Comparison of ENCODE assay signal across 8 cellular contexts in the genomic region with DNA sequence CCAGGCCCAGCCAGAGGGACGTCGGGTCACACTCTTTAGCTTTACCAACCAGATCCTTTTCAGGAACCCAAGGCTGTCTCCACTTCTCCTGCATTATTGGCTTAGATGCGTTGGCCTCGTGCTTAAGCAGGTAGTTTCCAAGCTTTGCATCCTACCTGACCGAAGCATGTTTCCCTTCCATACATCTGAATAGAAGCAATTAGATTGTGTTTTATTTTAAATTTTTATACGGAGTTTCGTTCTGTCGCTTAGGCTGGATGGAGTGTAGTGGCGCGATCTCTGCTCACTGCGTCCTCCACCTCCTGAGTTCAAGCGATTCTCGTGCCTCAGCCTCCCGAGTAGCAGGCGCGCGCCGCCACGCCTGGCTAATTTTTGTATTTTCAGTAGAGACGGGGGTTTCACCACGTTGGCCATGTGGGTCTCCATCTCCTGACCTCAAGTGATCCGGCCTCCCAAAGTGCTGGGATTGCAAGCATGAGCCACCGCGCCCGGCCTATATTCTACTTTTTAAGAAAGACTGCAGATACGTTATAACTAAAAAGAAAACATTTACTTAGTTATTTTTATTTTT. TPM values are rescaled to one million over a fixed set of nuclear protein-coding genes. Genes with fewer than 3 reads are reported as not detected.
DNase-seq lines count a peak whose midpoint lies in the region; ATAC-seq, FAIRE-seq and TF ChIP-seq lines count a peak whose summit lies in the region.

No MANE protein-coding gene starts in this region.

- H2AK5ac ChIP-seq in IMR-90 (ENCODE audit: low read depth, low read length) = no peak overlapping the region

- POLR2A ChIA-PET in IMR-90 (lab: Charles Lee; ENCODE audit: unreplicated experiment) = no interaction called here

- peaks cover 7% of the 10 kb centered on the region for H3K4me1 Mint-ChIP-seq in astrocyte (ENCODE audit: low read depth, unreplicated experiment)
- H3K4me1 Mint-ChIP-seq in stimulated activated naive CD8-positive, alpha-beta T cell treated with anti-CD3 and anti-CD28 coated beads, Interleukin-15, amount 100 ng/mL, for 72 hours = peaks cover 12% of the 10 kb centered on the region

- no peaks in the 10 kb centered on the region for H3K27me3 Mint-ChIP-seq in astrocyte (ENCODE audit: low read depth, unreplicated experiment)
- H3K27me3 Mint-ChIP-seq in stimulated activated naive CD8-positive, alpha-beta T cell treated with anti-CD3 and anti-CD28 coated beads, Interleukin-15, amount 100 ng/mL, for 72 hours = peaks cover under 1% of the 10 kb centered on the region

- no CpG with 5 or more reads among the region's 26 CpGs for WGBS in IMR-90 (ENCODE audit: extremely low coverage in 2 of 2, insufficient read length in 1 of 2), 2 experiments

- H3K9ac ChIP-seq in IMR-90 (ENCODE audit: low read depth, low read length) = peak overlapping the region; percentile 64
- H3K9ac ChIP-seq in astrocyte (ENCODE audit: low read length) = peak overlapping the region; percentile 90

- peak overlapping the region; percentile 62 for H3K56ac ChIP-seq in IMR-90 (ENCODE audit: extremely low read depth, insufficient read depth, low read length)

- peaks cover 3% of the 10 kb centered on the region for H3K79me2 ChIP-seq in astrocyte (ENCODE audit: insufficient read depth, low read length)

- in situ Hi-C loops in IMR-90 (cut with MboI; ENCODE audit: low sequenced_read_pairs) = no loop called here

- dilution Hi-C loops in IMR-90 (cut with HindIII; ENCODE audit: low sequenced_read_pairs, unreplicated experiment) = no loop called here

- peak overlapping the region; percentile 96 for H3K27ac Mint-ChIP-seq in astrocyte (ENCODE audit: unreplicated experiment)
- peak overlapping the region; percentile 94 to 99 for H3K27ac Mint-ChIP-seq in stimulated activated naive CD8-positive, alpha-beta T cell treated with anti-CD3 and anti-CD28 coated beads, Interleukin-15, amount 100 ng/mL, for 72 hours

- peak overlapping the region; percentile 99 for H3K4me3 Mint-ChIP-seq in astrocyte (ENCODE audit: unreplicated experiment)
- H3K4me3 Mint-ChIP-seq in stimulated activated naive CD8-positive, alpha-beta T cell treated with anti-CD3 and anti-CD28 coated beads, Interleukin-15, amount 100 ng/mL, for 72 hours = peak overlapping the region; percentile 85 to 97

- H3K9me1 ChIP-seq in IMR-90 (ENCODE audit: insufficient read depth, low read length) = no peaks in the 10 kb centered on the region

- no peak for TF ChIP-seq POLR2A in IMR-90 (IDR thresholded peaks at IDR 0.05; ENCODE audit: low read depth, low read length)

- H3K79me1 ChIP-seq in IMR-90 (ENCODE audit: low read depth in 1 of 2, low read length in 2 of 2) = peaks cover 5 to 10% of the 10 kb centered on the region in 2 experiments; a peak in 2 of 4 replicates

- intact Hi-C loops in IMR-90 (cut with micrococcal nuclease) = loop anchor here (5.0 kb wide), 1 partner anchor 492 kb away; no protein-coding TSS in a partner anchor

- H3K14ac ChIP-seq in IMR-90 (replicated peaks; ENCODE audit: low read depth, low read length) = peak overlapping the region; percentile 73

- no peak for TF ChIP-seq RAD21 in IMR-90 (IDR thresholded peaks at IDR 0.05; ENCODE audit: low read length)

- ATAC-seq in IMR-90 (ENCODE audit: low read depth) (0 out of 2 replicates have a peak, but pooled peaks have one; percentile 1), HG03521 (IDR thresholded peaks at IDR 0.05; ENCODE audit: unreplicated experiment) (no peak)
- ATAC-seq in stimulated activated naive CD8-positive, alpha-beta T cell treated with anti-CD3 and anti-CD28 coated beads, Interleukin-15, amount 100 ng/mL, for 72 hours = no peak

- H3K4ac ChIP-seq in IMR-90 (ENCODE audit: low read depth, low read length) = peak overlapping the region; percentile 42

- H3K4me1 ChIP-seq in IMR-90 (ENCODE audit: control insufficient read depth, insufficient read depth, low read length) = no peaks in the 10 kb centered on the region
- no peaks in the 10 kb centered on the region for H3K4me1 ChIP-seq in astrocyte (ENCODE audit: insufficient read depth, low read length)

- peak overlapping the region; percentile 10; the same call in 1 of the 3 replicates for H2BK15ac ChIP-seq in IMR-90 (ENCODE audit: low read depth, low read length)

- peak overlapping the region; percentile 84 for H3K4me2 ChIP-seq in IMR-90 (ENCODE audit: low read depth, low read length)
- H3K4me2 ChIP-seq in astrocyte (ENCODE audit: low read length) = peak overlapping the region; percentile 99

- H2AFZ ChIP-seq in IMR-90 (replicated peaks; ENCODE audit: low read length, poor library complexity) = peak overlapping the region; percentile 96
- H2AFZ ChIP-seq in astrocyte (ENCODE audit: low read depth, low read length) = peak overlapping the region; percentile 97

- peak; percentile 37 for FAIRE-seq in astrocyte (lab: Jason Lieb, UNC)

- no peak for TF ChIP-seq CTCF in IMR-90 (conservative IDR thresholded peaks at IDR 0.05; ENCODE audit: low read depth, low read length)
- TF ChIP-seq CTCF in astrocyte (IDR thresholded peaks at IDR 0.05; ENCODE audit: insufficient read depth, low read depth, low read length) = no peak

- peak overlapping the region; percentile 30 for H3K18ac ChIP-seq in IMR-90 (ENCODE audit: low read depth, low read length)

- H3K4me3 ChIP-seq in IMR-90 (ENCODE audit: insufficient read depth, low read depth, low read length) = peak overlapping the region; percentile 71
- H3K4me3 ChIP-seq in astrocyte (ENCODE audit: insufficient read depth, low read depth, low read length) = peak overlapping the region; percentile 100

- H3K9me3 ChIP-seq in IMR-90 (ENCODE audit: control insufficient read depth, insufficient read depth, low read length) (no peaks in the 10 kb centered on the region), astrocyte (ENCODE audit: insufficient read depth, low read depth, low read length) (no peaks in the 10 kb centered on the region)

- DNase-seq in activated T-cell treated with anti-CD3 and anti-CD28 coated beads, Interleukin-2, amount 50 U/mL, for 1 hour = peak; percentile 20
- DNase-seq in activated T-cell treated with anti-CD3 and anti-CD28 coated beads for 4 hours = no peak
- DNase-seq in IMR-90 = no peak
- no peak for DNase-seq in astrocyte (ENCODE audit: low read depth)
- peak; percentile 48 for DNase-seq in islet precursor cell
- peak; percentile 5 to 15 for DNase-seq in stimulated activated naive CD8-positive, alpha-beta T cell treated with anti-CD3 and anti-CD28 coated beads, Interleukin-15, amount 100 ng/mL, for 72 hours
- no peak for DNase-seq in HCEC 1CT

- H3K27me3 ChIP-seq in IMR-90 (ENCODE audit: control insufficient read depth, insufficient read depth, low read length) = 0 out of 2 replicates have a peak, but pooled peaks cover under 1% of the 10 kb centered on the region
- H3K27me3 ChIP-seq in astrocyte (ENCODE audit: insufficient read depth, low read length) = no peaks in the 10 kb centered on the region

- H4K91ac ChIP-seq in IMR-90 (ENCODE audit: insufficient read depth, low read depth, low read length) = peak overlapping the region; percentile 48

- no peaks in the 10 kb centered on the region for H4K20me1 ChIP-seq in IMR-90 (ENCODE audit: insufficient read depth, low read length)
- H4K20me1 ChIP-seq in astrocyte (ENCODE audit: insufficient read depth, low read length) = no peaks in the 10 kb centered on the region

- no TSS peak for BruUV-seq in IMR-90 (replicated peaks; lab: Mats Ljungman, UMichigan)

- peak overlapping the region; percentile 16 for H2BK120ac ChIP-seq in IMR-90 (ENCODE audit: low read depth, low read length)

- H3K23ac ChIP-seq in IMR-90 (ENCODE audit: low read depth, low read length) = peak overlapping the region; percentile 76

- no peaks in the 10 kb centered on the region for H3K9me3 Mint-ChIP-seq in astrocyte (ENCODE audit: unreplicated experiment)
- H3K9me3 Mint-ChIP-seq in stimulated activated naive CD8-positive, alpha-beta T cell treated with anti-CD3 and anti-CD28 coated beads, Interleukin-15, amount 100 ng/mL, for 72 hours = no peaks in the 10 kb centered on the region

- peak overlapping the region; percentile 10 for H2BK5ac ChIP-seq in IMR-90 (ENCODE audit: low read depth, low read length, poor library complexity, severe bottlenecking)

- H4K5ac ChIP-seq in IMR-90 (ENCODE audit: low read depth, low read length) = peak overlapping the region; percentile 62

- peak overlapping the region; percentile 50 to 86; a peak in 3 of 4 replicates for H4K8ac ChIP-seq in IMR-90 (ENCODE audit: low read depth in 2 of 2, low read length in 2 of 2)

- peak overlapping the region; percentile 19 for H2AK9ac ChIP-seq in IMR-90 (replicated peaks; ENCODE audit: low read depth, low read length, poor library complexity)

- H3K36me3 Mint-ChIP-seq in astrocyte (ENCODE audit: low read depth, unreplicated experiment) = peaks cover 5% of the 10 kb centered on the region

- 0 out of 2 replicates have a peak, but pooled peaks cover 2% of the 10 kb centered on the region for H3K36me3 ChIP-seq in IMR-90 (ENCODE audit: control insufficient read depth, insufficient read depth, low read length)
- no peaks in the 10 kb centered on the region for H3K36me3 ChIP-seq in astrocyte (ENCODE audit: insufficient read depth, low read length)

- H2BK20ac ChIP-seq in IMR-90 (ENCODE audit: low read depth, low read length) = no peak overlapping the region

- H3K27ac ChIP-seq in IMR-90 (ENCODE audit: insufficient read depth, low read length) (peak overlapping the region; percentile 79), astrocyte (ENCODE audit: low read depth, low read length) (peak overlapping the region; percentile 84)

- CTCF ChIA-PET in IMR-90 (lab: Yijun Ruan, JAX) = interaction anchor here (0.5 to 1.3 kb wide), 11 partner anchors 9 to 492 kb away, joined by 3 to 10 read pairs (median 3); a partner anchor contains a TSS

TF ChIP-seq in IMR-90, 13 proteins besides CTCF, POLR2A, EP300 and RAD21:
- no peak for TF ChIP-seq CHD1 (IDR thresholded peaks at IDR 0.05; ENCODE audit: low read depth, low read length)
- TF ChIP-seq RCOR1 (IDR thresholded peaks at IDR 0.05; ENCODE audit: insufficient replicate concordance, low read length) = no peak
- TF ChIP-seq RFX5 (IDR thresholded peaks at IDR 0.05; ENCODE audit: low read depth, low read length) = no peak
- TF ChIP-seq MAFK (IDR thresholded peaks at IDR 0.05; ENCODE audit: low read depth, low read length) = no peak
- no peak for TF ChIP-seq NFE2L2 (IDR thresholded peaks at IDR 0.05; ENCODE audit: low read depth, low read length)
- TF ChIP-seq FOS (IDR thresholded peaks at IDR 0.05; ENCODE audit: low read depth, low read length) = no peak
- no peak for TF ChIP-seq BHLHE40 (IDR thresholded peaks at IDR 0.05; ENCODE audit: low read depth, low read length)

RNA-seq across cellular contexts. Expression of a gene that starts 0.7 kb away (rescaled TPM):
- 21.0 and 25.3 TPM in 2 replicates for total RNA-seq in IMR-90 (2012; rRNA removed)
- 4.3 and 5.7 TPM in 2 replicates for polyA plus RNA-seq in IMR-90 (2012; rRNA removed)
- polyA plus RNA-seq in IMR-90 (2012; cell fraction: cytosol; rRNA removed) = 1.2 and 1.4 TPM in 2 replicates
- polyA plus RNA-seq in IMR-90 (2012; cell fraction: nucleus; rRNA removed; ENCODE audit: low replicate concordance) = 1.4 and 17.0 TPM in 2 replicates
- 17.2 and 20.9 TPM in 2 replicates for total RNA-seq in astrocyte

RNA-seq across cellular contexts. Expression of a gene that starts 17.9 kb away (rescaled TPM):
- 58.3 and 69.4 TPM in 2 replicates for total RNA-seq in IMR-90 (2012; rRNA removed)
- 46.8 and 47.8 TPM in 2 replicates for polyA plus RNA-seq in IMR-90 (2012; rRNA removed)
- 53.6 and 73.5 TPM in 2 replicates for polyA plus RNA-seq in IMR-90 (2012; cell fraction: cytosol; rRNA removed)
- 17.6 and 26.5 TPM in 2 replicates for polyA plus RNA-seq in IMR-90 (2012; cell fraction: nucleus; rRNA removed; ENCODE audit: low replicate concordance)
- total RNA-seq in astrocyte = 63.9 and 67.7 TPM in 2 replicates

Comparison
In these comparisons a context has a peak if more than half of its experiments do, and no peak if none do; other contexts are left out.
1. DNase-seq: peak in activated T-cell treated with anti-CD3 and anti-CD28 coated beads, Interleukin-2, amount 50 U/mL, for 1 hour (single experiment), islet precursor cell (single experiment) and stimulated activated naive CD8-positive, alpha-beta T cell treated with anti-CD3 and anti-CD28 coated beads, Interleukin-15, amount 100 ng/mL, for 72 hours (2 of 2); none in activated T-cell treated with anti-CD3 and anti-CD28 coated beads for 4 hours (single experiment), IMR-90 (single experiment), astrocyte (single experiment) and HCEC 1CT (single experiment).